8 cellular contexts compared by ENCODE assay signal in genomic region chr7:20786049-20786412, GRCh38. TPM values are rescaled to one million over a fixed set of nuclear protein-coding genes. Genes with fewer than 3 reads are reported as not detected.
DNase-seq lines count a peak whose midpoint lies in the region; ATAC-seq, FAIRE-seq and TF ChIP-seq lines count a peak whose summit lies in the region.

No MANE protein-coding gene starts in this region.

- no peaks in the 10 kb centered on the region for H3K36me3 ChIP-seq in HepG2 (replicated peaks in 1 of 2; ENCODE audit: control insufficient read depth in 1 of 2, insufficient read depth in 2 of 2, low read length in 2 of 2)
- H3K36me3 ChIP-seq in right lobe of liver, result no peaks in the 10 kb centered on the region
- no peaks in the 10 kb centered on the region for H3K36me3 ChIP-seq in ascending aorta
- H3K36me3 ChIP-seq in urinary bladder (ENCODE audit: insufficient read depth), result no peaks in the 10 kb centered on the region

- WGBS in HepG2 (ENCODE audit: low lambda C conversion rate), result 3% methylated on average over 10 of the region's 10 CpGs
- 3% methylated on average over 9 of the region's 10 CpGs for WGBS in right lobe of liver (ENCODE audit: insufficient coverage, low coverage, low lambda C conversion rate, missing lambda C conversion rate)
- 4 to 8% methylated on average over 10 of the region's 10 CpGs for WGBS in lower leg skin, 2 donors
- WGBS in urinary bladder, result 4% methylated on average over 10 of the region's 10 CpGs

- no peak overlapping the region for H3K9ac ChIP-seq in HepG2 (ENCODE audit: insufficient read depth, low read depth, low read length)

- BruUV-seq in HepG2 (replicated peaks; lab: Mats Ljungman, UMichigan), result no TSS peak

- no peaks in the 10 kb centered on the region for H4K20me1 ChIP-seq in HepG2 (ENCODE audit: insufficient read depth, low read length)

- H3K4me1 ChIP-seq in HepG2 (ENCODE audit: insufficient read depth, low read length) (peaks cover 21% of the 10 kb centered on the region), right lobe of liver (peaks cover 0 to 26% (median 0%) of the 10 kb centered on the region in 4 donors), ascending aorta (peaks cover 4 to 12% of the 10 kb centered on the region in 2 donors), urinary bladder (ENCODE audit: insufficient read depth) (no peaks in the 10 kb centered on the region)

- TF ChIP-seq POLR2A in HepG2 (IDR thresholded peaks at IDR 0.05; ENCODE audit: insufficient read depth in 1 of 2, low read depth in 2 of 2, low read length in 2 of 2) (no peak), right lobe of liver (IDR thresholded peaks at IDR 0.05) (no peak), lower leg skin (IDR thresholded peaks at IDR 0.05) (no peak)

- ATAC-seq in HepG2 (no peak), right lobe of liver (no peak), HG03571 (IDR thresholded peaks at IDR 0.05; ENCODE audit: unreplicated experiment) (no peak)

- H3K27me3 ChIP-seq in HepG2 (ENCODE audit: control insufficient read depth in 1 of 2, insufficient read depth in 2 of 2, low read length in 2 of 2) (peaks cover 3 to 53% of the 10 kb centered on the region in 2 experiments), right lobe of liver (peaks cover 15 to 73% of the 10 kb centered on the region in 2 donors), ascending aorta (peaks cover 44% of the 10 kb centered on the region)

- FAIRE-seq in HepG2 (lab: Jason Lieb, UNC), result no peak

- in situ Hi-C loops in HepG2 (cut with HindIII; ENCODE audit: extremely low pct_ligation_motif_present, low pct_unique_long_range_greater_than_20kb), result loop anchor here (25.0 kb wide), 1 partner anchor 726 kb away; no protein-coding TSS in a partner anchor

- TF ChIP-seq CTCF in HepG2 (CRISPR knock-in tag; IDR thresholded peaks at IDR 0.05) (no peak), right lobe of liver (IDR thresholded peaks at IDR 0.05) (no peak), ascending aorta (IDR thresholded peaks at IDR 0.05) (no peak), lower leg skin (IDR thresholded peaks at IDR 0.05) (no peak)

- H3K27ac ChIP-seq in HepG2 (ENCODE audit: extremely low read length, insufficient read depth, low read length) (no peak overlapping the region), right lobe of liver (no peak overlapping the region), ascending aorta (no peak overlapping the region), urinary bladder (ENCODE audit: low read depth) (no peak overlapping the region)

- H3K4me3 ChIP-seq in HepG2 (replicated peaks in 1 of 3; ENCODE audit: insufficient read depth in 1 of 3, low read depth in 2 of 3, low read length in 3 of 3) (peak overlapping the region; percentile 47 to 68 (median 55); a peak in 5 of 6 replicates), right lobe of liver (no peak overlapping the region), ascending aorta (peak overlapping the region; percentile 34 to 57), lower leg skin (ENCODE audit: low read depth, poor library complexity, severe bottlenecking) (peak overlapping the region; percentile 13), urinary bladder (ENCODE audit: low read depth, low read length) (peak overlapping the region; percentile 35)

- H3K79me2 ChIP-seq in HepG2 (ENCODE audit: insufficient read depth, low read length), result no peaks in the 10 kb centered on the region

- POLR2A ChIA-PET in HepG2 (lab: Yijun Ruan, JAX), result no interaction called here

- DNase-seq in HepG2 (ENCODE audit: low spot score), result no peak
- no peak for DNase-seq in right lobe of liver
- DNase-seq in ascending aorta (ENCODE audit: low spot score in 2 of 2), result no peak
- DNase-seq in lower leg skin (ENCODE audit: low spot score in 2 of 2), result no peak
- DNase-seq in stimulated activated CD4-positive, alpha-beta T cell treated with anti-CD3 and anti-CD28 coated beads, Interleukin-4, amount 100 ng/mL, for 1 hour, result no peak
- no peak for DNase-seq in iPS-NIHi7 (ENCODE audit: extremely low spot score)

- TF ChIP-seq EP300 in HepG2 (IDR thresholded peaks at IDR 0.05; ENCODE audit: low read depth in 2 of 2, low read length in 2 of 2), result no peak
- no peak for TF ChIP-seq EP300 in HepG2 (CRISPR knock-in tag; IDR thresholded peaks at IDR 0.05; ENCODE audit: borderline replicate concordance)

- intact Hi-C loops in HepG2 (cut with micrococcal nuclease; ENCODE audit: unreplicated experiment) (loop anchor here (10.0 kb wide), 1 partner anchor 649 kb away; no protein-coding TSS in a partner anchor), right lobe of liver (cut with DNase I) (no loop called here), ascending aorta (cut with DNase I) (no loop called here), lower leg skin (cut with DNase I; ENCODE audit: low total_unique reads) (no loop called here)

- no peak for TF ChIP-seq RAD21 in HepG2 (CRISPR knock-in tag; IDR thresholded peaks at IDR 0.05)

- H3K4me2 ChIP-seq in HepG2 (ENCODE audit: low read depth, low read length), result peak overlapping the region; percentile 93

- no peak overlapping the region for H2AFZ ChIP-seq in HepG2 (ENCODE audit: low read length)

- no peaks in the 10 kb centered on the region for H3K9me3 ChIP-seq in HepG2 (ENCODE audit: low read length)
- no peaks in the 10 kb centered on the region for H3K9me3 ChIP-seq in right lobe of liver
- no peaks in the 10 kb centered on the region for H3K9me3 ChIP-seq in ascending aorta

- CTCF ChIA-PET in HepG2 (lab: Yijun Ruan, JAX; ENCODE audit: low intra/inter-chr PET ratio, low total read pairs), result no interaction called here

TF ChIP-seq in HepG2, 621 proteins besides CTCF, POLR2A, EP300 and RAD21:
- no peak for TF ChIP-seq KMT2B (CRISPR knock-in tag; IDR thresholded peaks at IDR 0.05)
- peak; percentile 75 for TF ChIP-seq CBX2 (IDR thresholded peaks at IDR 0.05; ENCODE audit: low read depth, low read length)
- TF ChIP-seq CBX2 (CRISPR knock-in tag; IDR thresholded peaks at IDR 0.05; ENCODE audit: low read depth), result no peak

RNA-seq across cellular contexts. Expression of gene SP8, which starts 0.7 kb away (rescaled TPM):
- not detected in 2 replicates for total RNA-seq in HepG2 (2016; rRNA removed; fragmentation: Illumina TruSeq; extraction: Trizol)
- not detected in 2 replicates for total RNA-seq in HepG2 (2016; cell fraction: cytosol; rRNA removed; fragmentation: Illumina TruSeq; extraction: Trizol; ENCODE audit: low read depth)
- total RNA-seq in HepG2 (2016; cell fraction: insoluble cytoplasmic fraction; rRNA removed; fragmentation: Illumina TruSeq; extraction: Trizol), result not detected in 2 replicates
- not detected in 2 replicates for total RNA-seq in HepG2 (2016; cell fraction: membrane; rRNA removed; fragmentation: Illumina TruSeq; extraction: Trizol)
- total RNA-seq in HepG2 (2016; cell fraction: nucleus; rRNA removed; fragmentation: Illumina TruSeq; extraction: Trizol), result not detected in 2 replicates
- polyA plus RNA-seq in HepG2 (2011; rRNA removed), result not detected in 2 replicates
- not detected in 2 replicates for polyA plus RNA-seq in HepG2 (2011; cell fraction: cytosol; rRNA removed)
- polyA plus RNA-seq in HepG2 (2011; cell fraction: nucleus; rRNA removed), result not detected in 2 replicates
- not detected in 2 replicates for polyA plus RNA-seq in HepG2 (2012)
- not detected in 2 replicates for polyA plus RNA-seq in HepG2 (2016; cell fraction: cytosol; fragmentation: Illumina TruSeq; extraction: Trizol; ENCODE audit: low read depth)
- polyA plus RNA-seq in HepG2 (2016; cell fraction: insoluble cytoplasmic fraction; fragmentation: Illumina TruSeq; extraction: Trizol; ENCODE audit: low read depth), result not detected in 2 replicates
- not detected in 2 replicates for polyA plus RNA-seq in HepG2 (2016; cell fraction: membrane; fragmentation: Illumina TruSeq; extraction: Trizol; ENCODE audit: low read depth)
- not detected in 2 replicates for polyA plus RNA-seq in HepG2 (2016; cell fraction: nucleus; fragmentation: Illumina TruSeq; extraction: Trizol; ENCODE audit: insufficient read depth, low read depth)
- not detected in 2 replicates for polyA minus RNA-seq in HepG2 (2011; rRNA and poly(A)+ RNA removed; ENCODE audit: low replicate concordance)
- polyA minus RNA-seq in HepG2 (2011; cell fraction: cytosol; rRNA and poly(A)+ RNA removed), result not detected in 2 replicates
- not detected in 2 replicates for polyA minus RNA-seq in HepG2 (2011; cell fraction: nucleus; rRNA and poly(A)+ RNA removed)
- total RNA-seq in right lobe of liver, result not detected
- total RNA-seq in ascending aorta, result not detected
- total RNA-seq in lower leg skin, result 10 to 100 TPM in 1 of 4 donors, 1 to 10 TPM in 3; 3.9 to 27.2 (median 8.1) TPM
- 0.11 TPM for total RNA-seq in urinary bladder
- polyA plus RNA-seq in urinary bladder, result not detected

Comparison
In these comparisons a context has a peak if more than half of its experiments do, and no peak if none do; other contexts are left out.
1. H3K4me3 ChIP-seq: peak in HepG2 (3 of 3), ascending aorta (2 of 2), lower leg skin (single experiment) and urinary bladder (single experiment); none in right lobe of liver (0 of 3).